In genomic region chr17:74892013-74892841, GRCh38 we compare ENCODE assay signal across 1 cellular context.
A peak's percentile ranks its signal among the peaks of the same experiment; 100 is the strongest.
TF ChIP-seq lines count a peak whose summit lies in the region.

No MANE protein-coding gene starts in this region.

TF ChIP-seq in HepG2, 621 proteins besides CTCF, POLR2A, EP300 and RAD21:
- no peak for TF ChIP-seq ADNP (CRISPR knock-in tag; IDR thresholded peaks at IDR 0.05)
- TF ChIP-seq ZBTB7A (CRISPR knock-in tag; IDR thresholded peaks at IDR 0.05), result 0 out of 2 replicates have a peak, but pooled peaks have one; percentile 19
- 0 out of 2 replicates have a peak, but pooled peaks have one; percentile 27 for TF ChIP-seq ZNF646 (CRISPR knock-in tag; IDR thresholded peaks at IDR 0.05)
- TF ChIP-seq CAMTA2 (CRISPR knock-in tag; IDR thresholded peaks at IDR 0.05; ENCODE audit: borderline replicate concordance), result no peak
- TF ChIP-seq NR2F6 (IDR thresholded peaks at IDR 0.05), result peak; percentile 28; the same call in 1 of the 2 replicates
- TF ChIP-seq NR2F6 (CRISPR knock-in tag; IDR thresholded peaks at IDR 0.05), result no peak
- TF ChIP-seq ZNF687 (CRISPR knock-in tag; IDR thresholded peaks at IDR 0.05), result peak; percentile 37; the same call in 1 of the 2 replicates
- TF ChIP-seq ZNF660 (CRISPR knock-in tag; IDR thresholded peaks at IDR 0.05; ENCODE audit: borderline replicate concordance, low read depth), result no peak
- no peak for TF ChIP-seq ZNF850 (CRISPR knock-in tag; conservative IDR thresholded peaks at IDR 0.05)
- no peak for TF ChIP-seq PAXIP1 (CRISPR knock-in tag; conservative IDR thresholded peaks at IDR 0.05)
- 0 out of 2 replicates have a peak, but pooled peaks have one; percentile 17 for TF ChIP-seq BCL3 (CRISPR knock-in tag; IDR thresholded peaks at IDR 0.05)
- TF ChIP-seq ATRX (CRISPR knock-in tag; IDR thresholded peaks at IDR 0.05; ENCODE audit: borderline replicate concordance), result no peak
- TF ChIP-seq MZF1 (CRISPR knock-in tag; IDR thresholded peaks at IDR 0.05; ENCODE audit: borderline replicate concordance), result no peak
- no peak for TF ChIP-seq ZNF10 (CRISPR knock-in tag; IDR thresholded peaks at IDR 0.05; ENCODE audit: borderline replicate concordance, low read depth)
- peak; percentile 1; the same call in 1 of the 2 replicates for TF ChIP-seq RARA (CRISPR knock-in tag; IDR thresholded peaks at IDR 0.05)
